Comparison of ENCODE assay signal across 1 cellular context in the genomic region with DNA sequence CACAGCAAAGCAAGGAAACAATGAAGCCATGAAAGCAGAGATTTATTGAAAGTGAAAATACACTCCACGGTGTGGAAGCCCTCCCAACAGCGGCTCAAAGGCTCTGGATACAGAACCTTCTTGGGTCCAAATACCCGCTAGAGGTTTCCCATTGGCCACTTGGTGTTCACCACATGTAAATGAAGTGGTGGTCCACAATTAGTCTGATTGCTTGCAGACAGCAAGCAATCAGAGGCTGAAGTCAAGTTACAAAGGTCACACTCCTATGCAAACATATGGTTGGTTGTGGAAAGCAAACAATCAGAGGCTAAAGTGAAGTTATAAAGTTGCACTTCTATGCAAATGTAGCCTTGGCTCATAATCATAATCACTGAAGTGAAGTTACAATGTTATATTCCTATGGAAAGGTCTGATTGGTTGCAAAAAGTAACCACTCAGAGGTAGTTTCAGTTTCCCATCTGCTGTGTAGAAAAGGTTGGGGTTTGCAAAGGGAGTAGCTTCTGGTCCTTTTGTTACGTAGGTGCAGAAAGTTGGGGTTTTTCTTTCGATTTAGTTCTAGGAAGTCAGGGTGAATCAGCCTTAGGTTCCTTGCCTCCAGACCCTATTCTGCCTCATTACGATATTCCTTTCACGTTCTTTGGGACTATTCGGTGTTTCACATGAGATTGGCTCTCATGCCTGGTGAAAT.
TF ChIP-seq lines count a peak whose summit lies in the region.

No MANE protein-coding gene starts in this region.

TF ChIP-seq in H1, 55 proteins besides CTCF, POLR2A, EP300 and RAD21 (continued from another document):
- TF ChIP-seq, protein P1, sequence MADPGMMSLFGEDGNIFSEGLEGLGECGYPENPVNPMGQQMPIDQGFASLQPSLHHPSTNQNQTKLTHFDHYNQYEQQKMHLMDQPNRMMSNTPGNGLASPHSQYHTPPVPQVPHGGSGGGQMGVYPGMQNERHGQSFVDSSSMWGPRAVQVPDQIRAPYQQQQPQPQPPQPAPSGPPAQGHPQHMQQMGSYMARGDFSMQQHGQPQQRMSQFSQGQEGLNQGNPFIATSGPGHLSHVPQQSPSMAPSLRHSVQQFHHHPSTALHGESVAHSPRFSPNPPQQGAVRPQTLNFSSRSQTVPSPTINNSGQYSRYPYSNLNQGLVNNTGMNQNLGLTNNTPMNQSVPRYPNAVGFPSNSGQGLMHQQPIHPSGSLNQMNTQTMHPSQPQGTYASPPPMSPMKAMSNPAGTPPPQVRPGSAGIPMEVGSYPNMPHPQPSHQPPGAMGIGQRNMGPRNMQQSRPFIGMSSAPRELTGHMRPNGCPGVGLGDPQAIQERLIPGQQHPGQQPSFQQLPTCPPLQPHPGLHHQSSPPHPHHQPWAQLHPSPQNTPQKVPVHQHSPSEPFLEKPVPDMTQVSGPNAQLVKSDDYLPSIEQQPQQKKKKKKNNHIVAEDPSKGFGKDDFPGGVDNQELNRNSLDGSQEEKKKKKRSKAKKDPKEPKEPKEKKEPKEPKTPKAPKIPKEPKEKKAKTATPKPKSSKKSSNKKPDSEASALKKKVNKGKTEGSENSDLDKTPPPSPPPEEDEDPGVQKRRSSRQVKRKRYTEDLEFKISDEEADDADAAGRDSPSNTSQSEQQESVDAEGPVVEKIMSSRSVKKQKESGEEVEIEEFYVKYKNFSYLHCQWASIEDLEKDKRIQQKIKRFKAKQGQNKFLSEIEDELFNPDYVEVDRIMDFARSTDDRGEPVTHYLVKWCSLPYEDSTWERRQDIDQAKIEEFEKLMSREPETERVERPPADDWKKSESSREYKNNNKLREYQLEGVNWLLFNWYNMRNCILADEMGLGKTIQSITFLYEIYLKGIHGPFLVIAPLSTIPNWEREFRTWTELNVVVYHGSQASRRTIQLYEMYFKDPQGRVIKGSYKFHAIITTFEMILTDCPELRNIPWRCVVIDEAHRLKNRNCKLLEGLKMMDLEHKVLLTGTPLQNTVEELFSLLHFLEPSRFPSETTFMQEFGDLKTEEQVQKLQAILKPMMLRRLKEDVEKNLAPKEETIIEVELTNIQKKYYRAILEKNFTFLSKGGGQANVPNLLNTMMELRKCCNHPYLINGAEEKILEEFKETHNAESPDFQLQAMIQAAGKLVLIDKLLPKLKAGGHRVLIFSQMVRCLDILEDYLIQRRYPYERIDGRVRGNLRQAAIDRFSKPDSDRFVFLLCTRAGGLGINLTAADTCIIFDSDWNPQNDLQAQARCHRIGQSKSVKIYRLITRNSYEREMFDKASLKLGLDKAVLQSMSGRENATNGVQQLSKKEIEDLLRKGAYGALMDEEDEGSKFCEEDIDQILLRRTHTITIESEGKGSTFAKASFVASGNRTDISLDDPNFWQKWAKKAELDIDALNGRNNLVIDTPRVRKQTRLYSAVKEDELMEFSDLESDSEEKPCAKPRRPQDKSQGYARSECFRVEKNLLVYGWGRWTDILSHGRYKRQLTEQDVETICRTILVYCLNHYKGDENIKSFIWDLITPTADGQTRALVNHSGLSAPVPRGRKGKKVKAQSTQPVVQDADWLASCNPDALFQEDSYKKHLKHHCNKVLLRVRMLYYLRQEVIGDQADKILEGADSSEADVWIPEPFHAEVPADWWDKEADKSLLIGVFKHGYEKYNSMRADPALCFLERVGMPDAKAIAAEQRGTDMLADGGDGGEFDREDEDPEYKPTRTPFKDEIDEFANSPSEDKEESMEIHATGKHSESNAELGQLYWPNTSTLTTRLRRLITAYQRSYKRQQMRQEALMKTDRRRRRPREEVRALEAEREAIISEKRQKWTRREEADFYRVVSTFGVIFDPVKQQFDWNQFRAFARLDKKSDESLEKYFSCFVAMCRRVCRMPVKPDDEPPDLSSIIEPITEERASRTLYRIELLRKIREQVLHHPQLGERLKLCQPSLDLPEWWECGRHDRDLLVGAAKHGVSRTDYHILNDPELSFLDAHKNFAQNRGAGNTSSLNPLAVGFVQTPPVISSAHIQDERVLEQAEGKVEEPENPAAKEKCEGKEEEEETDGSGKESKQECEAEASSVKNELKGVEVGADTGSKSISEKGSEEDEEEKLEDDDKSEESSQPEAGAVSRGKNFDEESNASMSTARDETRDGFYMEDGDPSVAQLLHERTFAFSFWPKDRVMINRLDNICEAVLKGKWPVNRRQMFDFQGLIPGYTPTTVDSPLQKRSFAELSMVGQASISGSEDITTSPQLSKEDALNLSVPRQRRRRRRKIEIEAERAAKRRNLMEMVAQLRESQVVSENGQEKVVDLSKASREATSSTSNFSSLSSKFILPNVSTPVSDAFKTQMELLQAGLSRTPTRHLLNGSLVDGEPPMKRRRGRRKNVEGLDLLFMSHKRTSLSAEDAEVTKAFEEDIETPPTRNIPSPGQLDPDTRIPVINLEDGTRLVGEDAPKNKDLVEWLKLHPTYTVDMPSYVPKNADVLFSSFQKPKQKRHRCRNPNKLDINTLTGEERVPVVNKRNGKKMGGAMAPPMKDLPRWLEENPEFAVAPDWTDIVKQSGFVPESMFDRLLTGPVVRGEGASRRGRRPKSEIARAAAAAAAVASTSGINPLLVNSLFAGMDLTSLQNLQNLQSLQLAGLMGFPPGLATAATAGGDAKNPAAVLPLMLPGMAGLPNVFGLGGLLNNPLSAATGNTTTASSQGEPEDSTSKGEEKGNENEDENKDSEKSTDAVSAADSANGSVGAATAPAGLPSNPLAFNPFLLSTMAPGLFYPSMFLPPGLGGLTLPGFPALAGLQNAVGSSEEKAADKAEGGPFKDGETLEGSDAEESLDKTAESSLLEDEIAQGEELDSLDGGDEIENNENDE (IDR thresholded peaks at IDR 0.05; ENCODE audit: insufficient replicate concordance, low read length) = no peak
- TF ChIP-seq POU5F1 (IDR thresholded peaks at IDR 0.05; ENCODE audit: low read depth, low read length) = no peak
- no peak for TF ChIP-seq EZH2 (IDR thresholded peaks at IDR 0.05; ENCODE audit: low read depth, low read length, severe bottlenecking)
- TF ChIP-seq SAP30 (IDR thresholded peaks at IDR 0.05; ENCODE audit: insufficient read depth, insufficient replicate concordance, low read length) = no peak
- TF ChIP-seq TAF1 (IDR thresholded peaks at IDR 0.05; ENCODE audit: low read depth, low read length) = no peak
- TF ChIP-seq SP4 (IDR thresholded peaks at IDR 0.05; ENCODE audit: low read length) = no peak
TF ChIP-seq in H1: peak in this region for 0.
